8 cellular contexts compared by ENCODE assay signal in the genomic region with DNA sequence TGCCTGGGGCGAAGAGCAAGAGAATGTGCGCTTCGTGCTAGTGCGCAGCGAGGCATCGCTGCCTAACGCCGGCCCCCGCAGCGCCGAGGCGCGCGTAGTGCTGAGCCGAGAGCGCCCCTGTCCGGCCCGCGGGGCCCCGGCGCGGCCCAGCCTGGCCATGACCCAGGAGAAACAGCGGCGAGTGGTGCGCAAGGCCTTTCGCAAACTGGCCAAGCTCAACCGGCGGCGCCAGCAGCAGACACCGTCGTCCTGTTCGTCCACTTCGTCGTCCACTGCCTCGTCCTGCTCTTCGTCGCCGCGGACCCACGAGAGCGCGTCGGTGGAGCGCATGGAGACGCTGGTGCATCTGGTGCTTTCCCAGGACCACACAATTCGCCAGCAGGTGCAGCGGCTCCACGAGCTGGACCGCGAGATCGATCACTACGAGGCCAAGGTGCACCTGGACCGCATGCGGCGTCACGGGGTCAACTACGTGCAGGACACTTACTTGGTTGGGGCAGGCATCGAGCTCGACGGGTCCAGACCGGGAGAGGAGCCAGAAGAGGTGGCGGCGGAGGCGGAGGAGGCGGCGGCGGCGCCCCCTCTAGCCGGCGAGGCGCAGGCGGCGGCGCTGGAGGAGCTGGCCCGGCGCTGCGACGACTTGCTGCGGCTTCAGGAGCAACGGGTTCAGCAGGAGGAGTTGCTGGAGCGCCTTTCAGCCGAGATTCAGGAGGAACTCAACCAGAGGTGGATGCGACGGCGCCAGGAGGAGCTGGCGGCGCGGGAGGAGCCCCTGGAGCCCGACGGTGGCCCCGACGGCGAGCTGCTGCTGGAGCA. TPM values are rescaled to one million over a fixed set of nuclear protein-coding genes. Genes with fewer than 3 reads are reported as not detected.
DNase-seq lines count a peak whose midpoint lies in the region; ATAC-seq and TF ChIP-seq lines count a peak whose summit lies in the region.

No MANE protein-coding gene starts in this region.

- H3F3A ChIP-seq in MM.1S (ENCODE audit: insufficient read depth, low read length), result no peaks in the 10 kb centered on the region

- H2AFZ ChIP-seq in MM.1S (ENCODE audit: low read length), result no peak overlapping the region

- H3K27ac ChIP-seq in RWPE1 (no peak overlapping the region), right atrium auricular region (no peak overlapping the region), MM.1S (ENCODE audit: low read length) (no peak overlapping the region)

- H3K36me3 ChIP-seq in right atrium auricular region (no peaks in the 10 kb centered on the region), MM.1S (replicated peaks; ENCODE audit: insufficient read depth, low read length) (no peaks in the 10 kb centered on the region)

- H4K20me1 ChIP-seq in MM.1S (ENCODE audit: insufficient read depth, low read length), result no peaks in the 10 kb centered on the region

- no peaks in the 10 kb centered on the region for H3K9me3 ChIP-seq in right atrium auricular region
- H3K9me3 ChIP-seq in MM.1S (replicated peaks; ENCODE audit: insufficient read depth, low read length), result no peaks in the 10 kb centered on the region

- TF ChIP-seq CTCF in RWPE1 (conservative IDR thresholded peaks at IDR 0.05; ENCODE audit: low read depth) (no peak), right atrium auricular region (IDR thresholded peaks at IDR 0.05) (no peak), MM.1S (IDR thresholded peaks at IDR 0.05; ENCODE audit: low read length) (no peak)

- CTCF ChIA-PET in RWPE1 (lab: Yijun Ruan, JAX), result interaction anchor here (0.6 to 1.2 kb wide), 6 partner anchors 21 to 173 kb away, joined by 3 to 5 read pairs (median 3); no protein-coding TSS in a partner anchor

- peak; percentile 24 for DNase-seq in RWPE1 (ENCODE audit: low spot score)
- no peak for DNase-seq in right atrium auricular region (ENCODE audit: low spot score)
- peak; percentile 86 for DNase-seq in retina
- no peak for DNase-seq in sciatic nerve (ENCODE audit: low spot score)
- no peak for DNase-seq in MM.1S
- no peak for DNase-seq in posterior vena cava (ENCODE audit: low spot score)

- no peaks in the 10 kb centered on the region for H3K79me2 ChIP-seq in MM.1S (ENCODE audit: low read length)

- H3K4me3 ChIP-seq in right atrium auricular region (peak overlapping the region; percentile 33 to 51), MM.1S (ENCODE audit: low read length) (no peak overlapping the region)

- H3K9ac ChIP-seq in MM.1S (ENCODE audit: low read length), result no peak overlapping the region

- POLR2A ChIA-PET in RWPE1 (lab: Yijun Ruan, JAX; ENCODE audit: low non-redundant PET), result no interaction called here

- H3K9me2 ChIP-seq in MM.1S (replicated peaks; ENCODE audit: insufficient read depth, low read length), result no peaks in the 10 kb centered on the region

- ATAC-seq in GM19324 (IDR thresholded peaks at IDR 0.05; ENCODE audit: low FRiP score, unreplicated experiment), result peak; percentile 7
- no peak for ATAC-seq in sciatic nerve
- ATAC-seq in GM21717 (IDR thresholded peaks at IDR 0.05; ENCODE audit: unreplicated experiment), result no peak

- H3K27me3 ChIP-seq in right atrium auricular region (peaks cover 7 to 12% of the 10 kb centered on the region in 2 donors), MM.1S (replicated peaks; ENCODE audit: insufficient read depth, low read length) (no peaks in the 10 kb centered on the region)

- H3K4me1 ChIP-seq in right atrium auricular region, result peaks cover 0 to 32% of the 10 kb centered on the region in 2 donors
- H3K4me1 ChIP-seq in MM.1S (ENCODE audit: low read length), result no peaks in the 10 kb centered on the region

- intact Hi-C loops in sciatic nerve (cut with DNase I), result no loop called here
- intact Hi-C loops in posterior vena cava (cut with DNase I), result no loop called here

- H3K4me2 ChIP-seq in MM.1S (ENCODE audit: low read depth, low read length), result no peak overlapping the region

RNA-seq across cellular contexts. Expression of a gene that starts 1.0 kb away (rescaled TPM):
- total RNA-seq in right atrium auricular region, result 1 to 10 TPM in 1 of 2 donors, under 1 TPM in 1; 0.59 to 1.2 TPM
- total RNA-seq in sciatic nerve, result 0.27 TPM
- under 1 TPM; 0.19 to 0.90 TPM for total RNA-seq in posterior vena cava

Comparison
In these comparisons a context has a peak if more than half of its experiments do, and no peak if none do; other contexts are left out.
1. DNase-seq: peak in RWPE1 (single experiment) and retina (single experiment); none in right atrium auricular region (single experiment), sciatic nerve (single experiment), MM.1S (single experiment) and posterior vena cava (single experiment).